ENCODE assay signal across 8 cellular contexts in genomic region chr6:158631678-158632537, GRCh38. TPM values are rescaled to one million over a fixed set of nuclear protein-coding genes. Genes with fewer than 3 reads are reported as not detected.
DNase-seq lines count a peak whose midpoint lies in the region; ATAC-seq, FAIRE-seq and TF ChIP-seq lines count a peak whose summit lies in the region.

No MANE protein-coding gene starts in this region.

- no peaks in the 10 kb centered on the region for H3K9me3 ChIP-seq in breast epithelium
- no peaks in the 10 kb centered on the region for H3K9me3 ChIP-seq in HepG2 (ENCODE audit: low read length)
- no peaks in the 10 kb centered on the region for H3K9me3 ChIP-seq in tibial artery

- no peak overlapping the region for H3K4me3 Mint-ChIP-seq in activated T-cell treated with anti-CD3 and anti-CD28 coated beads, Interleukin-2, amount 50 U/mL, for 4 hours

- no peak for ATAC-seq in activated T-cell treated with anti-CD3 and anti-CD28 coated beads, Interleukin-2, amount 50 U/mL, for 4 hours
- no peak for ATAC-seq in HepG2
- ATAC-seq in HG03457 (IDR thresholded peaks at IDR 0.05; ENCODE audit: unreplicated experiment): no peak
- no peak for ATAC-seq in HG02852 (IDR thresholded peaks at IDR 0.05; ENCODE audit: unreplicated experiment)

- H3K4me2 ChIP-seq in HepG2 (ENCODE audit: low read depth, low read length): no peak overlapping the region

- peaks cover 34% of the 10 kb centered on the region for H4K20me1 ChIP-seq in HepG2 (ENCODE audit: insufficient read depth, low read length)

- in situ Hi-C loops in HepG2 (cut with HindIII; ENCODE audit: extremely low pct_ligation_motif_present, low pct_unique_long_range_greater_than_20kb): no loop called here

- H3K9me3 Mint-ChIP-seq in activated T-cell treated with anti-CD3 and anti-CD28 coated beads, Interleukin-2, amount 50 U/mL, for 4 hours: no peaks in the 10 kb centered on the region

- H3K79me2 ChIP-seq in HepG2 (ENCODE audit: insufficient read depth, low read length): no peaks in the 10 kb centered on the region

- no peak for FAIRE-seq in HepG2 (lab: Jason Lieb, UNC)

- POLR2A ChIA-PET in HepG2 (lab: Yijun Ruan, JAX): no interaction called here

- H3K27me3 Mint-ChIP-seq in activated T-cell treated with anti-CD3 and anti-CD28 coated beads, Interleukin-2, amount 50 U/mL, for 4 hours (ENCODE audit: low read depth): no peaks in the 10 kb centered on the region

- no peak overlapping the region for H3K9ac ChIP-seq in HepG2 (ENCODE audit: insufficient read depth, low read depth, low read length)

- no peak for TF ChIP-seq RAD21 in HepG2 (CRISPR knock-in tag; IDR thresholded peaks at IDR 0.05)

- no TSS peak for BruUV-seq in HepG2 (replicated peaks; lab: Mats Ljungman, UMichigan)

- peak; percentile 16 for DNase-seq in activated T-cell treated with anti-CD3 and anti-CD28 coated beads, Interleukin-2, amount 50 U/mL, for 1 hour
- no peak for DNase-seq in activated T-cell treated with anti-CD3 and anti-CD28 coated beads, Interleukin-2, amount 50 U/mL, for 4 hours
- DNase-seq in breast epithelium (ENCODE audit: low spot score in 2 of 2): no peak
- DNase-seq in HepG2 (ENCODE audit: low spot score): no peak
- peak; percentile 85 to 88 for DNase-seq in tibial artery
- DNase-seq in stimulated activated CD4-positive, alpha-beta T cell treated with anti-CD3 and anti-CD28 coated beads, Interleukin-2, amount 100 ng/mL, for 24 hours: no peak

- 92% methylated on average over 19 of the region's 19 CpGs for WGBS in HepG2 (ENCODE audit: low lambda C conversion rate)

- TF ChIP-seq EP300 in HepG2 (IDR thresholded peaks at IDR 0.05; ENCODE audit: low read depth in 2 of 2, low read length in 2 of 2) (no peak), HepG2 (CRISPR knock-in tag; IDR thresholded peaks at IDR 0.05; ENCODE audit: borderline replicate concordance) (no peak)

- peak overlapping the region; percentile 58 to 60 for H3K27ac ChIP-seq in breast epithelium
- H3K27ac ChIP-seq in HepG2 (ENCODE audit: extremely low read length, insufficient read depth, low read length): peak overlapping the region; percentile 34
- peak overlapping the region; percentile 94 for H3K27ac ChIP-seq in tibial artery

- TF ChIP-seq POLR2A in breast epithelium (IDR thresholded peaks at IDR 0.05) (no peak), HepG2 (IDR thresholded peaks at IDR 0.05; ENCODE audit: insufficient read depth in 1 of 2, low read depth in 2 of 2, low read length in 2 of 2) (no peak)

- H3K36me3 ChIP-seq in breast epithelium (no peaks in the 10 kb centered on the region), HepG2 (replicated peaks in 1 of 2; ENCODE audit: control insufficient read depth in 1 of 2, insufficient read depth in 2 of 2, low read length in 2 of 2) (peaks cover 49 to 78% of the 10 kb centered on the region in 2 experiments), tibial artery (peaks cover 9 to 48% (median 13%) of the 10 kb centered on the region in 3 donors)

- H3K4me1 ChIP-seq in breast epithelium (no peaks in the 10 kb centered on the region), HepG2 (ENCODE audit: insufficient read depth, low read length) (peaks cover 55% of the 10 kb centered on the region), tibial artery (peaks cover 0 to 39% (median 19%) of the 10 kb centered on the region in 4 donors)

- H2AFZ ChIP-seq in HepG2 (ENCODE audit: low read length): no peak overlapping the region

- H3K4me1 Mint-ChIP-seq in activated T-cell treated with anti-CD3 and anti-CD28 coated beads, Interleukin-2, amount 50 U/mL, for 4 hours (ENCODE audit: low read depth): peaks cover 43% of the 10 kb centered on the region

- CTCF ChIA-PET in HepG2 (lab: Yijun Ruan, JAX; ENCODE audit: low intra/inter-chr PET ratio, low total read pairs): no interaction called here

- peak overlapping the region in 1 of 3 donors; percentile 15 for H3K4me3 ChIP-seq in breast epithelium
- H3K4me3 ChIP-seq in HepG2 (replicated peaks in 1 of 3; ENCODE audit: insufficient read depth in 1 of 3, low read depth in 2 of 3, low read length in 3 of 3): no peak overlapping the region
- H3K4me3 ChIP-seq in tibial artery: peak overlapping the region; percentile 51 to 59

- H3K36me3 Mint-ChIP-seq in activated T-cell treated with anti-CD3 and anti-CD28 coated beads, Interleukin-2, amount 50 U/mL, for 4 hours (ENCODE audit: insufficient read depth): peaks cover 53% of the 10 kb centered on the region

- intact Hi-C loops in breast epithelium (cut with DNase I; ENCODE audit: low total_unique reads): no loop called here
- intact Hi-C loops in HepG2 (cut with micrococcal nuclease; ENCODE audit: unreplicated experiment): no loop called here
- intact Hi-C loops in tibial artery (cut with DNase I; ENCODE audit: low total_unique reads): no loop called here

- no peaks in the 10 kb centered on the region for H3K27me3 ChIP-seq in breast epithelium
- no peaks in the 10 kb centered on the region for H3K27me3 ChIP-seq in HepG2 (ENCODE audit: control insufficient read depth in 1 of 2, insufficient read depth in 2 of 2, low read length in 2 of 2)
- H3K27me3 ChIP-seq in tibial artery: no peaks in the 10 kb centered on the region

- TF ChIP-seq CTCF in breast epithelium (IDR thresholded peaks at IDR 0.05): no peak
- TF ChIP-seq CTCF in HepG2 (CRISPR knock-in tag; IDR thresholded peaks at IDR 0.05): no peak
- TF ChIP-seq CTCF in tibial artery (IDR thresholded peaks at IDR 0.05): no peak

TF ChIP-seq in HepG2, 621 proteins besides CTCF, POLR2A, EP300 and RAD21 (continues in another document):
- peak; percentile 72 for TF ChIP-seq FOSL2 (CRISPR knock-in tag; IDR thresholded peaks at IDR 0.05)
- TF ChIP-seq TMF1 (CRISPR knock-in tag; IDR thresholded peaks at IDR 0.05; ENCODE audit: low read depth): no peak
- TF ChIP-seq KLF11 (CRISPR knock-in tag; IDR thresholded peaks at IDR 0.05): no peak

RNA-seq across cellular contexts. Expression of gene DYNLT1, which starts 12.6 kb away (rescaled TPM):
- total RNA-seq in activated T-cell treated with anti-CD3 and anti-CD28 coated beads, Interleukin-2, amount 50 U/mL, for 4 hours: 10 to 100 TPM; 57.5 to 67.1 (median 64.9) TPM
- total RNA-seq in breast epithelium (10 to 100 TPM; 48.2 to 76.1 (median 73.4) TPM), HepG2 (2016; rRNA removed; fragmentation: Illumina TruSeq; extraction: Trizol) (108 and 144 TPM in 2 replicates)
- 61.3 and 63.2 TPM in 2 replicates for total RNA-seq in HepG2 (2016; cell fraction: cytosol; rRNA removed; fragmentation: Illumina TruSeq; extraction: Trizol; ENCODE audit: low read depth)
- total RNA-seq in HepG2 (2016; cell fraction: insoluble cytoplasmic fraction; rRNA removed; fragmentation: Illumina TruSeq; extraction: Trizol): 106 and 153 TPM in 2 replicates
- 66.8 and 68.4 TPM in 2 replicates for total RNA-seq in HepG2 (2016; cell fraction: membrane; rRNA removed; fragmentation: Illumina TruSeq; extraction: Trizol)
- 46.1 and 46.5 TPM in 2 replicates for total RNA-seq in HepG2 (2016; cell fraction: nucleus; rRNA removed; fragmentation: Illumina TruSeq; extraction: Trizol)
- 152 and 171 TPM in 2 replicates for polyA plus RNA-seq in HepG2 (2011; rRNA removed)
- 96.9 and 144 TPM in 2 replicates for polyA plus RNA-seq in HepG2 (2011; cell fraction: cytosol; rRNA removed)
- 55.7 and 80.2 TPM in 2 replicates for polyA plus RNA-seq in HepG2 (2011; cell fraction: nucleus; rRNA removed)
- polyA plus RNA-seq in HepG2 (2012): 121 and 122 TPM in 2 replicates
- 51.0 and 56.6 TPM in 2 replicates for polyA plus RNA-seq in HepG2 (2016; cell fraction: cytosol; fragmentation: Illumina TruSeq; extraction: Trizol; ENCODE audit: low read depth)
- 155 and 168 TPM in 2 replicates for polyA plus RNA-seq in HepG2 (2016; cell fraction: insoluble cytoplasmic fraction; fragmentation: Illumina TruSeq; extraction: Trizol; ENCODE audit: low read depth)
- 61.5 and 63.6 TPM in 2 replicates for polyA plus RNA-seq in HepG2 (2016; cell fraction: membrane; fragmentation: Illumina TruSeq; extraction: Trizol; ENCODE audit: low read depth)
- polyA plus RNA-seq in HepG2 (2016; cell fraction: nucleus; fragmentation: Illumina TruSeq; extraction: Trizol; ENCODE audit: insufficient read depth, low read depth): 102 and 103 TPM in 2 replicates
- 81.1 TPM in 2 replicates for polyA minus RNA-seq in HepG2 (2011; rRNA and poly(A)+ RNA removed; ENCODE audit: low replicate concordance)
- polyA minus RNA-seq in HepG2 (2011; cell fraction: cytosol; rRNA and poly(A)+ RNA removed): 19.5 and 25.9 TPM in 2 replicates
- polyA minus RNA-seq in HepG2 (2011; cell fraction: nucleus; rRNA and poly(A)+ RNA removed): 19.4 and 32.6 TPM in 2 replicates

RNA-seq across cellular contexts. Expression of gene SYTL3, which starts 17.9 kb away (rescaled TPM):
- total RNA-seq in activated T-cell treated with anti-CD3 and anti-CD28 coated beads, Interleukin-2, amount 50 U/mL, for 4 hours: 10 to 100 TPM; 33.6 to 72.6 (median 38.5) TPM
- total RNA-seq in breast epithelium (1 to 10 TPM; 5.2 to 8.0 (median 7.5) TPM), HepG2 (2016; rRNA removed; fragmentation: Illumina TruSeq; extraction: Trizol) (0.11 and 0.17 TPM in 2 replicates)
- total RNA-seq in HepG2 (2016; cell fraction: cytosol; rRNA removed; fragmentation: Illumina TruSeq; extraction: Trizol; ENCODE audit: low read depth): 0.20 and 0.26 TPM in 2 replicates
- 0.19 and 0.25 TPM in 2 replicates for total RNA-seq in HepG2 (2016; cell fraction: insoluble cytoplasmic fraction; rRNA removed; fragmentation: Illumina TruSeq; extraction: Trizol)
- total RNA-seq in HepG2 (2016; cell fraction: membrane; rRNA removed; fragmentation: Illumina TruSeq; extraction: Trizol): 0.14 and 0.15 TPM in 2 replicates
- total RNA-seq in HepG2 (2016; cell fraction: nucleus; rRNA removed; fragmentation: Illumina TruSeq; extraction: Trizol): 0.37 and 0.50 TPM in 2 replicates
- polyA plus RNA-seq in HepG2 (2011; rRNA removed): 0.21 and 0.28 TPM in 2 replicates
- 0.12 and 0.15 TPM in 2 replicates for polyA plus RNA-seq in HepG2 (2011; cell fraction: cytosol; rRNA removed)
- 0.59 and 0.64 TPM in 2 replicates for polyA plus RNA-seq in HepG2 (2011; cell fraction: nucleus; rRNA removed)
- 0.21 and 0.44 TPM in 2 replicates for polyA plus RNA-seq in HepG2 (2012)
- polyA plus RNA-seq in HepG2 (2016; cell fraction: cytosol; fragmentation: Illumina TruSeq; extraction: Trizol; ENCODE audit: low read depth): 0.16 and 0.17 TPM in 2 replicates
- 0.10 and 0.34 TPM in 2 replicates for polyA plus RNA-seq in HepG2 (2016; cell fraction: insoluble cytoplasmic fraction; fragmentation: Illumina TruSeq; extraction: Trizol; ENCODE audit: low read depth)
- polyA plus RNA-seq in HepG2 (2016; cell fraction: membrane; fragmentation: Illumina TruSeq; extraction: Trizol; ENCODE audit: low read depth): 0.07 and 0.15 TPM in 2 replicates
- polyA plus RNA-seq in HepG2 (2016; cell fraction: nucleus; fragmentation: Illumina TruSeq; extraction: Trizol; ENCODE audit: insufficient read depth, low read depth): 0.22 and 0.72 TPM in 2 replicates
- 0.28 TPM in 1 of 2 replicates, not detected in the other for polyA minus RNA-seq in HepG2 (2011; rRNA and poly(A)+ RNA removed; ENCODE audit: low replicate concordance)
- polyA minus RNA-seq in HepG2 (2011; cell fraction: cytosol; rRNA and poly(A)+ RNA removed): not detected in 2 replicates
- 0.64 and 0.87 TPM in 2 replicates for polyA minus RNA-seq in HepG2 (2011; cell fraction: nucleus; rRNA and poly(A)+ RNA removed)

Comparison
In these comparisons a context has a peak if more than half of its experiments do, and no peak if none do; other contexts are left out.
1. DNase-seq: peak in activated T-cell treated with anti-CD3 and anti-CD28 coated beads, Interleukin-2, amount 50 U/mL, for 1 hour (single experiment) and tibial artery (2 of 2); none in activated T-cell treated with anti-CD3 and anti-CD28 coated beads, Interleukin-2, amount 50 U/mL, for 4 hours (single experiment), breast epithelium (0 of 2), HepG2 (single experiment) and stimulated activated CD4-positive, alpha-beta T cell treated with anti-CD3 and anti-CD28 coated beads, Interleukin-2, amount 100 ng/mL, for 24 hours (0 of 2).
2. H3K27ac ChIP-seq: peak in every context shown above with its lines; median percentile 94 in tibial artery; 59 in breast epithelium; 34 in HepG2.
3. H3K4me3 ChIP-seq: peak in tibial artery (2 of 2); none in HepG2 (0 of 3).